8 cellular contexts compared by ENCODE assay signal in genomic region chr18:21194871-21195771, GRCh38. TPM values are rescaled to one million over a fixed set of nuclear protein-coding genes. Genes with fewer than 3 reads are reported as not detected.
DNase-seq lines count a peak whose midpoint lies in the region; ATAC-seq and TF ChIP-seq lines count a peak whose summit lies in the region.

No MANE protein-coding gene starts in this region.

- H3K9me2 ChIP-seq in PC-9 (ENCODE audit: insufficient read depth): no peaks in the 10 kb centered on the region

- no peaks in the 10 kb centered on the region for H3K36me3 ChIP-seq in PC-9 (ENCODE audit: low read depth)

- H3K27ac ChIP-seq in PC-9: no peak overlapping the region

- no peaks in the 10 kb centered on the region for H4K20me1 ChIP-seq in PC-9 (ENCODE audit: insufficient read depth)

- TF ChIP-seq CTCF in PC-9 (conservative IDR thresholded peaks at IDR 0.05): peak; percentile 88

- CTCF ChIA-PET in PC-9 (lab: Charles Lee): interaction anchor here (0.6 to 0.8 kb wide), 3 partner anchors 88 to 250 kb away, joined by 3 to 6 read pairs (median 3); no protein-coding TSS in a partner anchor

- peak; percentile 70 for DNase-seq in ELR (ENCODE audit: low read depth)
- peak; percentile 29 for DNase-seq in HT-29 (ENCODE audit: low spot score)
- peak in 1 of 2 experiments; percentile 39 for DNase-seq in PC-9
- DNase-seq in epidermal melanocyte (ENCODE audit: insufficient read length, low spot score): peak; percentile 26
- DNase-seq in non-pigmented ciliary epithelial cell (ENCODE audit: low read depth): peak; percentile 9
- DNase-seq in activated gamma-delta T cell treated with Interleukin-2 at 50 U/mL for 16 hours: no peak
- DNase-seq in NK-92 (lab: John Stamatoyannopoulos, UW; ENCODE audit: unreplicated experiment): no peak

- POLR2A ChIA-PET in PC-9 (lab: Charles Lee; ENCODE audit: unreplicated experiment): no interaction called here

- no peaks in the 10 kb centered on the region for H3F3A ChIP-seq in PC-9 (ENCODE audit: insufficient read depth, low read depth)

- H3K9me3 ChIP-seq in PC-9 (ENCODE audit: insufficient read depth, low read depth): no peaks in the 10 kb centered on the region

- intact Hi-C loops in PC-9 (cut with micrococcal nuclease; ENCODE audit: unreplicated experiment): loop anchor here (1.0 to 10.0 kb wide), 3 partner anchors 249 to 410 kb away; partner anchors contain the start of gene ESCO1

- 0 out of 2 replicates have a peak overlapping the region, but pooled peaks have one; percentile 24 for H2AFZ ChIP-seq in PC-9

- no peak overlapping the region for H3K4me3 ChIP-seq in PC-9

- H3K27me3 ChIP-seq in PC-9 (ENCODE audit: insufficient read depth, low read depth): no peaks in the 10 kb centered on the region

- no peak for ATAC-seq in HG03565 (IDR thresholded peaks at IDR 0.05; ENCODE audit: unreplicated experiment)

- H3K4me2 ChIP-seq in PC-9: peak overlapping the region; percentile 29

- no TSS peak for BruUV-seq in PC-9 (replicated peaks; lab: Mats Ljungman, UMichigan)

- no peaks in the 10 kb centered on the region for H3K79me2 ChIP-seq in PC-9 (ENCODE audit: low read depth)

- H3K4me1 ChIP-seq in PC-9 (replicated peaks; ENCODE audit: insufficient read depth): no peaks in the 10 kb centered on the region

RNA-seq across cellular contexts. Expression of gene GREB1L, which starts 46.9 kb away (rescaled TPM):
- not detected in 2 replicates for total RNA-seq in HT-29 (2014; rRNA removed; shearing (Covaris generic))
- 3.6 and 6.0 TPM in 2 replicates for total RNA-seq in PC-9 (2021)

Comparison
In these comparisons a context has a peak if more than half of its experiments do, and no peak if none do; other contexts are left out.
1. DNase-seq: peak in ELR (single experiment), HT-29 (single experiment), epidermal melanocyte (single experiment) and non-pigmented ciliary epithelial cell (single experiment); none in activated gamma-delta T cell treated with Interleukin-2 at 50 U/mL for 16 hours (single experiment) and NK-92 (single experiment).